Comparison of ENCODE assay signal across 2 cellular contexts in genomic region chr17:49502680-49503079, GRCh38. TPM values are rescaled to one million over a fixed set of nuclear protein-coding genes. Genes with fewer than 3 reads are reported as not detected.
"Had no signal": no experiment of that assay in that cellular context is flagged by ENCODE, and none has a peak within 500 bp of the region (broad histone marks: within the 10 kb centered on the region; RNA-seq: fewer than 3 reads in every experiment).

No MANE protein-coding gene starts in this region.

RNA-seq across cellular contexts. Expression of gene NGFR, which starts 7.6 kb away (rescaled TPM):
- total RNA-seq: dermis microvascular lymphatic vessel endothelial cell, glomerular endothelial cell had no signal
